ENCODE assay signal across 1 cellular context in the genomic region with DNA sequence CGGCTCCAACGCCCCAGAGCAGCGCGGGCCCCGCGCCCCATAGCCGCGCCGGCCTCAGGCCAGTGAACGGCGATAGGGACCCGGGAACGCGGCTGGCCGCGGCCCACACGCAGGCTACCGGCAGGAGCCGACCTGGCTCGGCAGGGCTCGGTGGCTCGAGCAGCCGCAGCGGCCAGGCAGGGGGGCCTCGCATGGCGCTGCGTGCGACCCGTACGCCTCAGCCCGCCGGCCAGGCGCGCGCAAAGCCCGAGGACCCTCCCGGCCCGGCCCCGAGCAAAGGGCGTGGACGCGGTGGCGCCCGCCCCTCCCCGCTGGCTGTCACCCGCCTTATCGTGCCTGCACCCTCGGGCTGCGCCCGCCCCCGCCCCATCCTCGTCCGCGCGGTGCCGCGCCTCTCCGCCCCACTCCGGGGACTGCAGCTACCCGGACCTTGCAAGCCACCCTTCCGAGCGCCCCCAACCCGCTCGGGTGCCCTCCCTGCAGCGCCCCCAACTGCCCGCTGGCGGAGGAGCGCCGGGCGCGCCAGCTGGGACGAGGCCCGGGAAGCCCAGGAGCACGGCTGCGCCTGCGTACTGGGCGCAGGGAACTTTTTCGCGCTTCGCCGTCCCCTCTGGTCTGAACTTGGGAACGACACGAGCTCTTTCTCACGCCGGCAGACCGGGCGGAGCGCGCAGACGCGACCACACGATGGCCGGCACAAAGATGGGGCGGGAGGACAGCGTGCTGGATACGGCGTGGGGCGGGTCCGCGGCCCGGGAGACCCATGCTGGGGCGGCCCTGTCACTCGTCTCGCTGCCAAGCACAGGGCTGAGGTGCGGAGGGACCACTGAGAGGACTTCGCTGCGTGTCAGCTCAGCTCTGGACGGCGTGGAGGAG.
A peak's percentile ranks its signal among the peaks of the same experiment; 100 is the strongest.
TF ChIP-seq lines count a peak whose summit lies in the region.

Gene ABCB10 (minus strand): TSS at position 248 of the 876 bp plus-strand sequence. CDS start 55 bp downstream, at position 193.

TF ChIP-seq in HepG2, 621 proteins besides CTCF, POLR2A, EP300 and RAD21 (continued from another document and continues in another):
- TF ChIP-seq, protein P1, sequence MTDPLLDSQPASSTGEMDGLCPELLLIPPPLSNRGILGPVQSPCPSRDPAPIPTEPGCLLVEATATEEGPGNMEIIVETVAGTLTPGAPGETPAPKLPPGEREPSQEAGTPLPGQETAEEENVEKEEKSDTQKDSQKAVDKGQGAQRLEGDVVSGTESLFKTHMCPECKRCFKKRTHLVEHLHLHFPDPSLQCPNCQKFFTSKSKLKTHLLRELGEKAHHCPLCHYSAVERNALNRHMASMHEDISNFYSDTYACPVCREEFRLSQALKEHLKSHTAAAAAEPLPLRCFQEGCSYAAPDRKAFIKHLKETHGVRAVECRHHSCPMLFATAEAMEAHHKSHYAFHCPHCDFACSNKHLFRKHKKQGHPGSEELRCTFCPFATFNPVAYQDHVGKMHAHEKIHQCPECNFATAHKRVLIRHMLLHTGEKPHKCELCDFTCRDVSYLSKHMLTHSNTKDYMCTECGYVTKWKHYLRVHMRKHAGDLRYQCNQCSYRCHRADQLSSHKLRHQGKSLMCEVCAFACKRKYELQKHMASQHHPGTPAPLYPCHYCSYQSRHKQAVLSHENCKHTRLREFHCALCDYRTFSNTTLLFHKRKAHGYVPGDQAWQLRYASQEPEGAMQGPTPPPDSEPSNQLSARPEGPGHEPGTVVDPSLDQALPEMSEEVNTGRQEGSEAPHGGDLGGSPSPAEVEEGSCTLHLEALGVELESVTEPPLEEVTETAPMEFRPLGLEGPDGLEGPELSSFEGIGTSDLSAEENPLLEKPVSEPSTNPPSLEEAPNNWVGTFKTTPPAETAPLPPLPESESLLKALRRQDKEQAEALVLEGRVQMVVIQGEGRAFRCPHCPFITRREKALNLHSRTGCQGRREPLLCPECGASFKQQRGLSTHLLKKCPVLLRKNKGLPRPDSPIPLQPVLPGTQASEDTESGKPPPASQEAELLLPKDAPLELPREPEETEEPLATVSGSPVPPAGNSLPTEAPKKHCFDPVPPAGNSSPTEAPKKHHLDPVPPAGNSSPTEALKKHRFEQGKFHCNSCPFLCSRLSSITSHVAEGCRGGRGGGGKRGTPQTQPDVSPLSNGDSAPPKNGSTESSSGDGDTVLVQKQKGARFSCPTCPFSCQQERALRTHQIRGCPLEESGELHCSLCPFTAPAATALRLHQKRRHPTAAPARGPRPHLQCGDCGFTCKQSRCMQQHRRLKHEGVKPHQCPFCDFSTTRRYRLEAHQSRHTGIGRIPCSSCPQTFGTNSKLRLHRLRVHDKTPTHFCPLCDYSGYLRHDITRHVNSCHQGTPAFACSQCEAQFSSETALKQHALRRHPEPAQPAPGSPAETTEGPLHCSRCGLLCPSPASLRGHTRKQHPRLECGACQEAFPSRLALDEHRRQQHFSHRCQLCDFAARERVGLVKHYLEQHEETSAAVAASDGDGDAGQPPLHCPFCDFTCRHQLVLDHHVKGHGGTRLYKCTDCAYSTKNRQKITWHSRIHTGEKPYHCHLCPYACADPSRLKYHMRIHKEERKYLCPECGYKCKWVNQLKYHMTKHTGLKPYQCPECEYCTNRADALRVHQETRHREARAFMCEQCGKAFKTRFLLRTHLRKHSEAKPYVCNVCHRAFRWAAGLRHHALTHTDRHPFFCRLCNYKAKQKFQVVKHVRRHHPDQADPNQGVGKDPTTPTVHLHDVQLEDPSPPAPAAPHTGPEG (CRISPR knock-in tag; IDR thresholded peaks at IDR 0.05) = no peak; the same call in 1 of the 2 replicates
- TF ChIP-seq ZFP1 (CRISPR knock-in tag; IDR thresholded peaks at IDR 0.05) = peak; percentile 66; the same call in 1 of the 2 replicates
- no peak for TF ChIP-seq FLYWCH1 (CRISPR knock-in tag; IDR thresholded peaks at IDR 0.05)
- peak; percentile 82 for TF ChIP-seq ZNF543 (CRISPR knock-in tag; IDR thresholded peaks at IDR 0.05)
- no peak for TF ChIP-seq ETV5 (CRISPR knock-in tag; IDR thresholded peaks at IDR 0.05; ENCODE audit: borderline replicate concordance)
- peak; percentile 90 for TF ChIP-seq KMT2B (CRISPR knock-in tag; IDR thresholded peaks at IDR 0.05)
- TF ChIP-seq, protein P2, sequence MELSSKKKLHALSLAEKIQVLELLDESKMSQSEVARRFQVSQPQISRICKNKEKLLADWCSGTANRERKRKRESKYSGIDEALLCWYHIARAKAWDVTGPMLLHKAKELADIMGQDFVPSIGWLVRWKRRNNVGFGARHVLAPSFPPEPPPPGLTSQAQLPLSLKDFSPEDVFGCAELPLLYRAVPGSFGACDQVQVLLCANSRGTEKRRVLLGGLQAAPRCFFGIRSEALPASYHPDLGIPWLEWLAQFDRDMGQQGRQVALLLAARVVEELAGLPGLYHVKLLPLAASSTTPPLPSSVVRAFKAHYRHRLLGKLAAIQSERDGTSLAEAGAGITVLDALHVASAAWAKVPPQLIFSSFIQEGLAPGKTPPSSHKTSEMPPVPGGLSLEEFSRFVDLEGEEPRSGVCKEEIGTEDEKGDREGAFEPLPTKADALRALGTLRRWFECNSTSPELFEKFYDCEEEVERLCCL (CRISPR knock-in tag; IDR thresholded peaks at IDR 0.05; ENCODE audit: borderline replicate concordance) = no peak
- TF ChIP-seq SRSF1 (optimal IDR thresholded peaks at IDR 0.05; ENCODE audit: low read depth, low read length) = no peak
- peak; percentile 72; the same call in 1 of the 2 replicates for TF ChIP-seq MEIS2 (CRISPR knock-in tag; IDR thresholded peaks at IDR 0.05)
- TF ChIP-seq ZNF530 (CRISPR knock-in tag; IDR thresholded peaks at IDR 0.05; ENCODE audit: low read depth) = no peak
- TF ChIP-seq, protein P3, sequence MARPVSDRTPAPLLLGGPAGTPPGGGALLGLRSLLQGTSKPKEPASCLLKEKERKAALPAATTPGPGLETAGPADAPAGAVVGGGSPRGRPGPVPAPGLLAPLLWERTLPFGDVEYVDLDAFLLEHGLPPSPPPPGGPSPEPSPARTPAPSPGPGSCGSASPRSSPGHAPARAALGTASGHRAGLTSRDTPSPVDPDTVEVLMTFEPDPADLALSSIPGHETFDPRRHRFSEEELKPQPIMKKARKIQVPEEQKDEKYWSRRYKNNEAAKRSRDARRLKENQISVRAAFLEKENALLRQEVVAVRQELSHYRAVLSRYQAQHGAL (CRISPR knock-in tag; IDR thresholded peaks at IDR 0.05; ENCODE audit: not compliant biosample characterization) = no peak
- TF ChIP-seq YEATS2 (CRISPR knock-in tag; IDR thresholded peaks at IDR 0.05; ENCODE audit: borderline replicate concordance) = no peak; the same call in 1 of the 2 replicates
- peak; percentile 94 for TF ChIP-seq PHF21A (CRISPR knock-in tag; IDR thresholded peaks at IDR 0.05)
- TF ChIP-seq ZNF891 (CRISPR knock-in tag; IDR thresholded peaks at IDR 0.05) = peak; percentile 88
- TF ChIP-seq RFX3 (CRISPR knock-in tag; IDR thresholded peaks at IDR 0.05) = no peak
- peak; percentile 78 for TF ChIP-seq ZFX (CRISPR knock-in tag; IDR thresholded peaks at IDR 0.05; ENCODE audit: low read depth)
- TF ChIP-seq NCOA2 (CRISPR knock-in tag; IDR thresholded peaks at IDR 0.05) = no peak
- no peak for TF ChIP-seq SYNCRIP (IDR thresholded peaks at IDR 0.05; ENCODE audit: insufficient read depth, low read depth, low read length)
- TF ChIP-seq NBN (conservative IDR thresholded peaks at IDR 0.05) = no peak
- TF ChIP-seq ZNF562 (CRISPR knock-in tag; IDR thresholded peaks at IDR 0.05; ENCODE audit: borderline replicate concordance) = peak; percentile 65; the same call in 1 of the 2 replicates
- no peak for TF ChIP-seq MLXIP (CRISPR knock-in tag; IDR thresholded peaks at IDR 0.05; ENCODE audit: borderline replicate concordance)
- TF ChIP-seq SMAD3 (CRISPR knock-in tag; IDR thresholded peaks at IDR 0.05) = no peak
- TF ChIP-seq, protein P4, sequence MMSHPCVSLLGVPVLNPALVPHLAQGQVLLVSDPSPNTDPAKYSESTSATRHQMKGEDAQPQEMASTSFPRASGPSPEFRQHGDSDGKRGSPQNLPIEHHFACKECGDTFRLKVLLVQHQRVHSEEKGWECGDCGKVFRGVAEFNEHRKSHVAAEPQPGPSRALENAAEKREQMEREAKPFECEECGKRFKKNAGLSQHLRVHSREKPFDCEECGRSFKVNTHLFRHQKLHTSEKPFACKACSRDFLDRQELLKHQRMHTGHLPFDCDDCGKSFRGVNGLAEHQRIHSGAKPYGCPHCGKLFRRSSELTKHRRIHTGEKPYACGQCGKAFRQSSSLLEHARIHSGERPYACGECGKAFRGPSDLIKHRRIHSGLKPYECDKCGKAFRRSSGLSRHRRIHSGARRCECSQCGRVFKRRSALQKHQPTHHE (CRISPR knock-in tag; IDR thresholded peaks at IDR 0.05; ENCODE audit: borderline replicate concordance) = peak; percentile 89; the same call in 1 of the 2 replicates
- TF ChIP-seq RCOR2 (CRISPR knock-in tag; IDR thresholded peaks at IDR 0.05) = 0 out of 2 replicates have a peak, but pooled peaks have one; percentile 33
- TF ChIP-seq SNRNP70 (IDR thresholded peaks at IDR 0.05; ENCODE audit: low read depth, low read length) = no peak
- TF ChIP-seq ZBTB34 (CRISPR knock-in tag; IDR thresholded peaks at IDR 0.05) = no peak
- peak; percentile 59; the same call in 1 of the 2 replicates for TF ChIP-seq ELF1 (CRISPR knock-in tag; IDR thresholded peaks at IDR 0.05)
- peak; percentile 66; the same call in 1 of the 2 replicates for TF ChIP-seq IKZF5 (CRISPR knock-in tag; IDR thresholded peaks at IDR 0.05)
- no peak for TF ChIP-seq NR2F6 (IDR thresholded peaks at IDR 0.05)
- TF ChIP-seq NR2F6 (CRISPR knock-in tag; IDR thresholded peaks at IDR 0.05) = peak; percentile 31; the same call in 1 of the 2 replicates
- peak; percentile 32; the same call in 1 of the 2 replicates for TF ChIP-seq ZBTB38 (CRISPR knock-in tag; IDR thresholded peaks at IDR 0.05)
- no peak; the same call in 1 of the 2 replicates for TF ChIP-seq GPN1 (CRISPR knock-in tag; IDR thresholded peaks at IDR 0.05; ENCODE audit: borderline replicate concordance)
- peak; percentile 40 for TF ChIP-seq ZNF768 (CRISPR knock-in tag; IDR thresholded peaks at IDR 0.05)
- peak; percentile 65; the same call in 1 of the 2 replicates for TF ChIP-seq ZSCAN9 (CRISPR knock-in tag; IDR thresholded peaks at IDR 0.05; ENCODE audit: borderline replicate concordance)
- TF ChIP-seq TP53 (CRISPR knock-in tag; conservative IDR thresholded peaks at IDR 0.05) = peak; percentile 79
- TF ChIP-seq TRIM22 (IDR thresholded peaks at IDR 0.05) = no peak
- TF ChIP-seq ZNF678 (CRISPR knock-in tag; IDR thresholded peaks at IDR 0.05) = peak; percentile 7; the same call in 1 of the 2 replicates
- TF ChIP-seq ZMAT3 (CRISPR knock-in tag; conservative IDR thresholded peaks at IDR 0.05) = no peak
- TF ChIP-seq, protein P5, sequence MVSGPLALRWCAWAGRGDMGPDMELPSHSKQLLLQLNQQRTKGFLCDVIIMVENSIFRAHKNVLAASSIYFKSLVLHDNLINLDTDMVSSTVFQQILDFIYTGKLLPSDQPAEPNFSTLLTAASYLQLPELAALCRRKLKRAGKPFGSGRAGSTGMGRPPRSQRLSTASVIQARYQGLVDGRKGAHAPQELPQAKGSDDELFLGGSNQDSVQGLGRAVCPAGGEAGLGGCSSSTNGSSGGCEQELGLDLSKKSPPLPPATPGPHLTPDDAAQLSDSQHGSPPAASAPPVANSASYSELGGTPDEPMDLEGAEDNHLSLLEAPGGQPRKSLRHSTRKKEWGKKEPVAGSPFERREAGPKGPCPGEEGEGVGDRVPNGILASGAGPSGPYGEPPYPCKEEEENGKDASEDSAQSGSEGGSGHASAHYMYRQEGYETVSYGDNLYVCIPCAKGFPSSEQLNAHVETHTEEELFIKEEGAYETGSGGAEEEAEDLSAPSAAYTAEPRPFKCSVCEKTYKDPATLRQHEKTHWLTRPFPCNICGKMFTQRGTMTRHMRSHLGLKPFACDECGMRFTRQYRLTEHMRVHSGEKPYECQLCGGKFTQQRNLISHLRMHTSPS (CRISPR knock-in tag; IDR thresholded peaks at IDR 0.05; ENCODE audit: low read depth) = peak; percentile 44; the same call in 1 of the 2 replicates
- peak; percentile 87 for TF ChIP-seq ZNF292 (CRISPR knock-in tag; IDR thresholded peaks at IDR 0.05; ENCODE audit: borderline replicate concordance, low read depth)
